ENCODE assay signal across 1 cellular context in the genomic region with DNA sequence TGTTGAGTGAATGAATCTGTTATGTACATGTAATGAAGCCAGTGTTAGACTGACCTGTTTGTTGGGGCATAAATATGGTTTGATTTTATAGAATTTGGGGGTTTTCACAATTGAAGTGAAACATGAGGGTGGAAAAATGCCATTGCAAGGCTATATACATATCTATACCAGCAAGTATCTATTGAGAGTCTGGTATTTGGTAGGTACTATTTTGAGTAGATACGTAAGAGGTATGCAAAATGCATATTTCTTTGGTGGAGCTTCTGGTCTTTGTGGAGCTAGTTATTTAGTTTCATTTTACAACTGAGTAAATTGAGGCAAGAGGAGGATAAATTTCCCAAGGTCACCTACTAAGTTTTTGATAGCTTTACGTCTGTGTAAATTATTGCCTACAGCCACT.
TF ChIP-seq lines count a peak whose summit lies in the region.

No MANE protein-coding gene starts in this region.

TF ChIP-seq in GM23338, 12 proteins besides CTCF, POLR2A, EP300 and RAD21 (continued from another document):
- TF ChIP-seq, protein P1, sequence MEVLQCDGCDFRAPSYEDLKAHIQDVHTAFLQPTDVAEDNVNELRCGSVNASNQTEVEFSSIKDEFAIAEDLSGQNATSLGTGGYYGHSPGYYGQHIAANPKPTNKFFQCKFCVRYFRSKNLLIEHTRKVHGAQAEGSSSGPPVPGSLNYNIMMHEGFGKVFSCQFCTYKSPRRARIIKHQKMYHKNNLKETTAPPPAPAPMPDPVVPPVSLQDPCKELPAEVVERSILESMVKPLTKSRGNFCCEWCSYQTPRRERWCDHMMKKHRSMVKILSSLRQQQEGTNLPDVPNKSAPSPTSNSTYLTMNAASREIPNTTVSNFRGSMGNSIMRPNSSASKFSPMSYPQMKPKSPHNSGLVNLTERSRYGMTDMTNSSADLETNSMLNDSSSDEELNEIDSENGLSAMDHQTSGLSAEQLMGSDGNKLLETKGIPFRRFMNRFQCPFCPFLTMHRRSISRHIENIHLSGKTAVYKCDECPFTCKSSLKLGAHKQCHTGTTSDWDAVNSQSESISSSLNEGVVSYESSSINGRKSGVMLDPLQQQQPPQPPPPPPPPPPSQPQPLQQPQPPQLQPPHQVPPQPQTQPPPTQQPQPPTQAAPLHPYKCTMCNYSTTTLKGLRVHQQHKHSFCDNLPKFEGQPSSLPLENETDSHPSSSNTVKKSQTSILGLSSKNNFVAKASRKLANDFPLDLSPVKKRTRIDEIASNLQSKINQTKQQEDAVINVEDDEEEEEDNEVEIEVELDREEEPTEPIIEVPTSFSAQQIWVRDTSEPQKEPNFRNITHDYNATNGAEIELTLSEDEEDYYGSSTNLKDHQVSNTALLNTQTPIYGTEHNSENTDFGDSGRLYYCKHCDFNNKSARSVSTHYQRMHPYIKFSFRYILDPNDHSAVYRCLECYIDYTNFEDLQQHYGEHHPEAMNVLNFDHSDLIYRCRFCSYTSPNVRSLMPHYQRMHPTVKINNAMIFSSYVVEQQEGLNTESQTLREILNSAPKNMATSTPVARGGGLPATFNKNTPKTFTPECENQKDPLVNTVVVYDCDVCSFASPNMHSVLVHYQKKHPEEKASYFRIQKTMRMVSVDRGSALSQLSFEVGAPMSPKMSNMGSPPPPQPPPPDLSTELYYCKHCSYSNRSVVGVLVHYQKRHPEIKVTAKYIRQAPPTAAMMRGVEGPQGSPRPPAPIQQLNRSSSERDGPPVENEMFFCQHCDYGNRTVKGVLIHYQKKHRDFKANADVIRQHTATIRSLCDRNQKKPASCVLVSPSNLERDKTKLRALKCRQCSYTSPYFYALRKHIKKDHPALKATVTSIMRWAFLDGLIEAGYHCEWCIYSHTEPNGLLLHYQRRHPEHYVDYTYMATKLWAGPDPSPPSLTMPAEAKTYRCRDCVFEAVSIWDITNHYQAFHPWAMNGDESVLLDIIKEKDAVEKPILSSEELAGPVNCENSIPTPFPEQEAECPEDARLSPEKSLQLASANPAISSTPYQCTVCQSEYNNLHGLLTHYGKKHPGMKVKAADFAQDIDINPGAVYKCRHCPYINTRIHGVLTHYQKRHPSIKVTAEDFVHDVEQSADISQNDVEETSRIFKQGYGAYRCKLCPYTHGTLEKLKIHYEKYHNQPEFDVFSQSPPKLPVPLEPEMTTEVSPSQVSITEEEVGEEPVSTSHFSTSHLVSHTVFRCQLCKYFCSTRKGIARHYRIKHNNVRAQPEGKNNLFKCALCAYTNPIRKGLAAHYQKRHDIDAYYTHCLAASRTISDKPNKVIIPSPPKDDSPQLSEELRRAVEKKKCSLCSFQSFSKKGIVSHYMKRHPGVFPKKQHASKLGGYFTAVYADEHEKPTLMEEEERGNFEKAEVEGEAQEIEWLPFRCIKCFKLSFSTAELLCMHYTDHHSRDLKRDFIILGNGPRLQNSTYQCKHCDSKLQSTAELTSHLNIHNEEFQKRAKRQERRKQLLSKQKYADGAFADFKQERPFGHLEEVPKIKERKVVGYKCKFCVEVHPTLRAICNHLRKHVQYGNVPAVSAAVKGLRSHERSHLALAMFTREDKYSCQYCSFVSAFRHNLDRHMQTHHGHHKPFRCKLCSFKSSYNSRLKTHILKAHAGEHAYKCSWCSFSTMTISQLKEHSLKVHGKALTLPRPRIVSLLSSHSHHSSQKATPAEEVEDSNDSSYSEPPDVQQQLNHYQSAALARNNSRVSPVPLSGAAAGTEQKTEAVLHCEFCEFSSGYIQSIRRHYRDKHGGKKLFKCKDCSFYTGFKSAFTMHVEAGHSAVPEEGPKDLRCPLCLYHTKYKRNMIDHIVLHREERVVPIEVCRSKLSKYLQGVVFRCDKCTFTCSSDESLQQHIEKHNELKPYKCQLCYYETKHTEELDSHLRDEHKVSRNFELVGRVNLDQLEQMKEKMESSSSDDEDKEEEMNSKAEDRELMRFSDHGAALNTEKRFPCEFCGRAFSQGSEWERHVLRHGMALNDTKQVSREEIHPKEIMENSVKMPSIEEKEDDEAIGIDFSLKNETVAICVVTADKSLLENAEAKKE (CRISPR knock-in tag; IDR thresholded peaks at IDR 0.05), result no peak
- TF ChIP-seq EZH2phosphoT487 (IDR thresholded peaks at IDR 0.05; ENCODE audit: unreplicated experiment) (no peak), NANOG (IDR thresholded peaks at IDR 0.05; ENCODE audit: borderline replicate concordance) (no peak), POLR2AphosphoS5 (IDR thresholded peaks at IDR 0.05; ENCODE audit: low read depth) (no peak)
- TF ChIP-seq, protein P2, sequence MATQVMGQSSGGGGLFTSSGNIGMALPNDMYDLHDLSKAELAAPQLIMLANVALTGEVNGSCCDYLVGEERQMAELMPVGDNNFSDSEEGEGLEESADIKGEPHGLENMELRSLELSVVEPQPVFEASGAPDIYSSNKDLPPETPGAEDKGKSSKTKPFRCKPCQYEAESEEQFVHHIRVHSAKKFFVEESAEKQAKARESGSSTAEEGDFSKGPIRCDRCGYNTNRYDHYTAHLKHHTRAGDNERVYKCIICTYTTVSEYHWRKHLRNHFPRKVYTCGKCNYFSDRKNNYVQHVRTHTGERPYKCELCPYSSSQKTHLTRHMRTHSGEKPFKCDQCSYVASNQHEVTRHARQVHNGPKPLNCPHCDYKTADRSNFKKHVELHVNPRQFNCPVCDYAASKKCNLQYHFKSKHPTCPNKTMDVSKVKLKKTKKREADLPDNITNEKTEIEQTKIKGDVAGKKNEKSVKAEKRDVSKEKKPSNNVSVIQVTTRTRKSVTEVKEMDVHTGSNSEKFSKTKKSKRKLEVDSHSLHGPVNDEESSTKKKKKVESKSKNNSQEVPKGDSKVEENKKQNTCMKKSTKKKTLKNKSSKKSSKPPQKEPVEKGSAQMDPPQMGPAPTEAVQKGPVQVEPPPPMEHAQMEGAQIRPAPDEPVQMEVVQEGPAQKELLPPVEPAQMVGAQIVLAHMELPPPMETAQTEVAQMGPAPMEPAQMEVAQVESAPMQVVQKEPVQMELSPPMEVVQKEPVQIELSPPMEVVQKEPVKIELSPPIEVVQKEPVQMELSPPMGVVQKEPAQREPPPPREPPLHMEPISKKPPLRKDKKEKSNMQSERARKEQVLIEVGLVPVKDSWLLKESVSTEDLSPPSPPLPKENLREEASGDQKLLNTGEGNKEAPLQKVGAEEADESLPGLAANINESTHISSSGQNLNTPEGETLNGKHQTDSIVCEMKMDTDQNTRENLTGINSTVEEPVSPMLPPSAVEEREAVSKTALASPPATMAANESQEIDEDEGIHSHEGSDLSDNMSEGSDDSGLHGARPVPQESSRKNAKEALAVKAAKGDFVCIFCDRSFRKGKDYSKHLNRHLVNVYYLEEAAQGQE (IDR thresholded peaks at IDR 0.05; ENCODE audit: unreplicated experiment), result no peak
